8 cellular contexts compared by ENCODE assay signal in the genomic region with DNA sequence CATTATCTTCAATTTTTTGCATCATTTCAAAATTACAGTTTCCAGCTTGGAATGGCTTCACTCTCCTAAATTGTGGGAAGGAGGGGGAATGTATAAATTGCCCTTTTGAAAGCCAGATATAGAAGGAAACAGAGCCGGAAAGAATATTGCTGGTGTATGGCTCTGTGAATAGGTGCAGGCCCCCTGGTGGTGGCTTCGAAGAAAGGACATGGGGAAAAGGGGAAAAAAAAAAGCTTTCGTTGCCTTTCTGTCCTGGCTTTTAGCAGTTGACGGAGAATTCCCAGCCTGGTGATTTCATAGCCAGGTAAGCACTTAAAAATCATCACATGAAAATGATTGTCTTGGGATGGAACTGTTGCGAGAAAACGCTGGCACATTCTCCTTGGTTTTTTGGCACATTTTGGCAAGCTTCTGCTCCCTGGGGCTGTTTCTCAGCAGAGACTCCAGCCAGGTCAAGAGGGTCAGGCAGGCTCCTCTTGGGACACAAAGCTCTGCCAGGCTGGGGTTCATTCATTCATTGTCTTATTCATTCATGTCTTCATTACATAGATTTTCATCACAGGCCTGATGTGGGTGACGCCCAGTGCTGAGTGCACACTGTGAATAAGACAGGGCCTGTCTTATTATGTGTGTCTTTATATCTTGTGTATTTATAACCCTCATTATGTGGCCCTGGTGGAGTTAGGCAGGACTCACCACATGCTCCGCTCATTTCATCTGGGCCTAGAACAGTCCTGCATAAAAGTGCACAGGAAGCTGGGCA.
A peak's percentile ranks its signal among the peaks of the same experiment; 100 is the strongest.
DNase-seq lines count a peak whose midpoint lies in the region; ATAC-seq and TF ChIP-seq lines count a peak whose summit lies in the region.

No MANE protein-coding gene starts in this region.

- H3K27me3 Mint-ChIP-seq in activated CD4-positive, alpha-beta memory T cell treated with anti-CD3 and anti-CD28 coated beads, Interleukin-2, amount 10 ng/mL, durations not matched to agents 7 days and 5 days = no peaks in the 10 kb centered on the region
- no peaks in the 10 kb centered on the region for H3K27me3 Mint-ChIP-seq in type B pancreatic cell

- H3K4me1 Mint-ChIP-seq in activated CD4-positive, alpha-beta memory T cell treated with anti-CD3 and anti-CD28 coated beads, Interleukin-2, amount 10 ng/mL, durations not matched to agents 7 days and 5 days = no peaks in the 10 kb centered on the region
- peaks cover 44% of the 10 kb centered on the region for H3K4me1 Mint-ChIP-seq in type B pancreatic cell (ENCODE audit: unreplicated experiment)

- in situ Hi-C loops in GM13977 (cut with MboI; ENCODE audit: low pct_unique_long_range_greater_than_20kb, low sequenced_read_pairs, unreplicated experiment) = no loop called here

- H3K27ac Mint-ChIP-seq in activated CD4-positive, alpha-beta memory T cell treated with anti-CD3 and anti-CD28 coated beads, Interleukin-2, amount 10 ng/mL, durations not matched to agents 7 days and 5 days = no peak overlapping the region
- peak overlapping the region; percentile 82 for H3K27ac Mint-ChIP-seq in type B pancreatic cell

- no peak for ATAC-seq in HG03097 (IDR thresholded peaks at IDR 0.05; ENCODE audit: low FRiP score, unreplicated experiment)

- CTCF ChIA-PET in activated CD4-positive, alpha-beta memory T cell treated with anti-CD3 and anti-CD28 coated beads, Interleukin-2, amount 10 ng/mL, durations not matched to agents 7 days and 5 days (lab: Charles Lee) = interaction anchor here (0.6 to 1.8 kb wide), 16 partner anchors 8 to 373 kb away, joined by 3 to 6 read pairs (median 3); no protein-coding TSS in a partner anchor

- H3K9me3 Mint-ChIP-seq in activated CD4-positive, alpha-beta memory T cell treated with anti-CD3 and anti-CD28 coated beads, Interleukin-2, amount 10 ng/mL, durations not matched to agents 7 days and 5 days = no peaks in the 10 kb centered on the region
- H3K9me3 Mint-ChIP-seq in type B pancreatic cell = no peaks in the 10 kb centered on the region

- no peaks in the 10 kb centered on the region for H3K36me3 Mint-ChIP-seq in activated CD4-positive, alpha-beta memory T cell treated with anti-CD3 and anti-CD28 coated beads, Interleukin-2, amount 10 ng/mL, durations not matched to agents 7 days and 5 days (ENCODE audit: low read depth)
- peaks cover 8% of the 10 kb centered on the region for H3K36me3 Mint-ChIP-seq in type B pancreatic cell

- peak; percentile 97 for DNase-seq in AG10803 (ENCODE audit: low read depth)
- peak; percentile 63 for DNase-seq in GM13977 (ENCODE audit: low spot score)
- peak; percentile 55 for DNase-seq in NCI-H2227 treated with DMSO at 0.1 percent for 48 hours (lab: John Stamatoyannopoulos, UW)
- peak; percentile 25 for DNase-seq in activated CD4-positive, alpha-beta memory T cell treated with anti-CD3 and anti-CD28 coated beads, Interleukin-2, amount 10 ng/mL, durations not matched to agents 7 days and 5 days
- peak; percentile 98 for DNase-seq in fibroblast of the aortic adventitia (ENCODE audit: low read depth)
- peak; percentile 54 for DNase-seq in non-pigmented ciliary epithelial cell (ENCODE audit: low read depth)
- DNase-seq in type B pancreatic cell (ENCODE audit: extremely low spot score, unreplicated experiment) = no peak

- no peak overlapping the region for H3K4me3 Mint-ChIP-seq in activated CD4-positive, alpha-beta memory T cell treated with anti-CD3 and anti-CD28 coated beads, Interleukin-2, amount 10 ng/mL, durations not matched to agents 7 days and 5 days
- peak overlapping the region; percentile 5 for H3K4me3 Mint-ChIP-seq in type B pancreatic cell

- H3K4me3 ChIP-seq in AG10803 (ENCODE audit: low read length) = no peak overlapping the region
- no peak overlapping the region for H3K4me3 ChIP-seq in fibroblast of the aortic adventitia (ENCODE audit: low read depth, low read length)

- TF ChIP-seq CTCF in AG10803 (conservative IDR thresholded peaks at IDR 0.05; ENCODE audit: low read length) (peak; percentile 86), GM13977 (IDR thresholded peaks at IDR 0.05; ENCODE audit: extremely low read depth, insufficient read depth, missing control alignments) (peak; percentile 84), fibroblast of the aortic adventitia (IDR thresholded peaks at IDR 0.05; ENCODE audit: insufficient read depth, low read length) (peak; percentile 90), type B pancreatic cell (conservative IDR thresholded peaks at IDR 0.05) (peak; percentile 95)

- POLR2A ChIA-PET in activated CD4-positive, alpha-beta memory T cell treated with anti-CD3 and anti-CD28 coated beads, Interleukin-2, amount 10 ng/mL, durations not matched to agents 7 days and 5 days (lab: Charles Lee) = no interaction called here
